9 cellular contexts compared by ENCODE assay signal in genomic region chr12:47942327-47943230, GRCh38. TPM values are rescaled to one million over a fixed set of nuclear protein-coding genes. Genes with fewer than 3 reads are reported as not detected.
DNase-seq lines count a peak whose midpoint lies in the region; ATAC-seq and TF ChIP-seq lines count a peak whose summit lies in the region.
"Had no signal": no experiment of that assay in that cellular context is flagged by ENCODE, and none has a peak within 500 bp of the region (broad histone marks: within the 10 kb centered on the region; RNA-seq: fewer than 3 reads in every experiment).

No MANE protein-coding gene starts in this region.

- H3K9me3 Mint-ChIP-seq in nephron progenitor cell, result no peaks in the 10 kb centered on the region
- H3K9me3 Mint-ChIP-seq: natural killer cell had no signal

- peak overlapping the region in 2 of 11 experiments; percentile 30 to 36; a peak in 3 of 22 replicates for H3K27ac ChIP-seq in BLaER1 treated with 17β-estradiol and CSF1 and Interleukin-3, amounts not matched to agents 10 nM and 100 nM

- H3K27me3 ChIP-seq in BLaER1 treated with 17β-estradiol and CSF1 and Interleukin-3, amounts not matched to agents 10 nM and 100 nM, result peaks cover 0 to 27% (median 0%) of the 10 kb centered on the region in 11 experiments; a peak in 7 of 22 replicates

- no peaks in the 10 kb centered on the region for H3K36me3 Mint-ChIP-seq in nephron progenitor cell (ENCODE audit: low read depth)
- H3K36me3 Mint-ChIP-seq: natural killer cell had no signal

- H3K9ac ChIP-seq in BLaER1 treated with 17β-estradiol and CSF1 and Interleukin-3, amounts not matched to agents 10 nM and 100 nM, result peak overlapping the region in 6 of 11 experiments; percentile 10 to 61 (median 50); a peak in 9 of 22 replicates

- peak overlapping the region; percentile 11 to 55 (median 35); a peak in 13 of 20 replicates for H3K4me3 ChIP-seq in BLaER1 treated with 17β-estradiol and CSF1 and Interleukin-3, amounts not matched to agents 10 nM and 100 nM

- H3K4me2 ChIP-seq in BLaER1 treated with 17β-estradiol and CSF1 and Interleukin-3, amounts not matched to agents 10 nM and 100 nM, result peak overlapping the region; percentile 82 to 99 (median 93)

- H3K4me1 Mint-ChIP-seq in nephron progenitor cell, result peaks cover 52% of the 10 kb centered on the region

- no peaks in the 10 kb centered on the region for H3K9me3 ChIP-seq in BLaER1 treated with 17β-estradiol and CSF1 and Interleukin-3, amounts not matched to agents 10 nM and 100 nM (replicated peaks in 1 of 11)

- no peak for TF ChIP-seq CTCF in nephron progenitor cell (IDR thresholded peaks at IDR 0.05)

- in situ Hi-C loops in KBM-7 (cut with MboI; ENCODE audit: low pct_unique_long_range_greater_than_20kb, low sequenced_read_pairs) (no loop called here), G401 (cut with HindIII; ENCODE audit: low sequenced_read_pairs) (no loop called here)

- DNase-seq in KBM-7 (peak; percentile 18), nephron progenitor cell (peak; percentile 43), COR-L47 (lab: John Stamatoyannopoulos, UW) (no peak), G401 (ENCODE audit: low spot score) (no peak)
- DNase-seq in activated naive CD4-positive, alpha-beta T cell treated with anti-CD3 and anti-CD28 coated beads, Interleukin-2, amount 50 U/mL, for 16 hours, result peak; percentile 48
- DNase-seq: natural killer cell had no signal

- H3K36me3 ChIP-seq in BLaER1 treated with 17β-estradiol and CSF1 and Interleukin-3, amounts not matched to agents 10 nM and 100 nM, result no peaks in the 10 kb centered on the region

- peaks cover 0 to 9% (median 0%) of the 10 kb centered on the region in 11 experiments; a peak in 1 of 22 replicates for H4K20me1 ChIP-seq in BLaER1 treated with 17β-estradiol and CSF1 and Interleukin-3, amounts not matched to agents 10 nM and 100 nM

- peak overlapping the region; percentile 42 for H3K27ac Mint-ChIP-seq in nephron progenitor cell
- H3K27ac Mint-ChIP-seq: natural killer cell had no signal

- ATAC-seq in HG03354 (IDR thresholded peaks at IDR 0.05; ENCODE audit: poor library complexity, severe bottlenecking, unreplicated experiment), result no peak
- no peak for ATAC-seq in HG03025 (IDR thresholded peaks at IDR 0.05; ENCODE audit: low FRiP score, unreplicated experiment)

- no peak overlapping the region for H3K4me3 Mint-ChIP-seq in nephron progenitor cell
- H3K4me3 Mint-ChIP-seq: natural killer cell had no signal

- peaks cover 39 to 62% (median 58%) of the 10 kb centered on the region in 10 experiments for H3K4me1 ChIP-seq in BLaER1 treated with 17β-estradiol and CSF1 and Interleukin-3, amounts not matched to agents 10 nM and 100 nM

- peaks cover 18% of the 10 kb centered on the region for H3K27me3 Mint-ChIP-seq in nephron progenitor cell (ENCODE audit: low read depth, poor library complexity)

RNA-seq across cellular contexts. Expression of gene TMEM106C, which starts 20.8 kb away (rescaled TPM):
- 177 and 211 TPM in 2 replicates for total RNA-seq in G401 (2014; rRNA removed; shearing (Covaris generic))

RNA-seq across cellular contexts. Expression of gene VDR, which starts 37.8 kb away (rescaled TPM):
- total RNA-seq in G401 (2014; rRNA removed; shearing (Covaris generic)), result 0.06 and 0.07 TPM in 2 replicates

Comparison
In these comparisons a context has a peak if more than half of its experiments do, and no peak if none do; other contexts are left out.
1. DNase-seq: peak in KBM-7 (single experiment), activated naive CD4-positive, alpha-beta T cell treated with anti-CD3 and anti-CD28 coated beads, Interleukin-2, amount 50 U/mL, for 16 hours (single experiment) and nephron progenitor cell (single experiment); none in COR-L47 (single experiment) and G401 (single experiment).